In genomic region chr21:25572895-25573310, GRCh38 we compare ENCODE assay signal across 9 cellular contexts. TPM values are rescaled to one million over a fixed set of nuclear protein-coding genes. Genes with fewer than 3 reads are reported as not detected.
DNase-seq lines count a peak whose midpoint lies in the region; ATAC-seq and TF ChIP-seq lines count a peak whose summit lies in the region.
"Had no signal": no experiment of that assay in that cellular context is flagged by ENCODE, and none has a peak within 500 bp of the region (broad histone marks: within the 10 kb centered on the region; RNA-seq: fewer than 3 reads in every experiment).

No MANE protein-coding gene starts in this region.

- intact Hi-C loops in stomach (cut with DNase I; ENCODE audit: low total_unique reads): no loop called here

- no peaks in the 10 kb centered on the region for H3K27me3 ChIP-seq in CD8-positive, alpha-beta memory T cell (ENCODE audit: insufficient read depth, low read length, poor library complexity, severe bottlenecking)
- no peaks in the 10 kb centered on the region for H3K27me3 ChIP-seq in brain microvascular endothelial cell (replicated peaks)
- no peaks in the 10 kb centered on the region for H3K27me3 ChIP-seq in stomach

- WGBS in stomach, 5 donors: 59 to 71% (median 62%) methylated on average over 2 of the region's 2 CpGs

- H3K4me3 Mint-ChIP-seq in CD8-positive, alpha-beta memory T cell: peak overlapping the region; percentile 71 to 81 (median 80)
- H3K4me3 Mint-ChIP-seq: type B pancreatic cell had no signal

- TF ChIP-seq CTCF in brain microvascular endothelial cell (IDR thresholded peaks at IDR 0.05; ENCODE audit: low read depth, low read length, missing control alignments): no peak
- TF ChIP-seq CTCF in stomach (IDR thresholded peaks at IDR 0.05): no peak

- H3K36me3 ChIP-seq in CD8-positive, alpha-beta memory T cell (ENCODE audit: insufficient read depth, low read length): no peaks in the 10 kb centered on the region
- H3K36me3 ChIP-seq in brain microvascular endothelial cell (replicated peaks): no peaks in the 10 kb centered on the region
- H3K36me3 ChIP-seq in stomach: peaks cover 0 to 15% (median 7%) of the 10 kb centered on the region in 4 donors

- CTCF ChIA-PET in CD8-positive, alpha-beta memory T cell (lab: Charles Lee): interaction anchor here (1.2 to 1.5 kb wide), 4 partner anchors 9 to 35 kb away, joined by 4 to 5 read pairs (median 4); partner anchors contain the start of gene MRPL39

- H3K4me3 ChIP-seq in CD8-positive, alpha-beta memory T cell (ENCODE audit: low read length): peak overlapping the region; percentile 16
- H3K4me3 ChIP-seq in brain microvascular endothelial cell (ENCODE audit: low read depth, low read length): no peak overlapping the region
- no peak overlapping the region for H3K4me3 ChIP-seq in stomach

- H3K9me3 ChIP-seq in CD8-positive, alpha-beta memory T cell (ENCODE audit: low read length): no peaks in the 10 kb centered on the region
- no peaks in the 10 kb centered on the region for H3K9me3 ChIP-seq in stomach

- H3K27ac Mint-ChIP-seq in CD8-positive, alpha-beta memory T cell: peak overlapping the region; percentile 74 to 96 (median 87)
- H3K27ac Mint-ChIP-seq: type B pancreatic cell had no signal

- ATAC-seq in GM21381 (IDR thresholded peaks at IDR 0.05; ENCODE audit: unreplicated experiment) (peak; percentile 35), HG03558 (IDR thresholded peaks at IDR 0.05; ENCODE audit: extremely low read depth, unreplicated experiment) (peak; percentile 29)

- no peak for TF ChIP-seq EP300 in stomach (IDR thresholded peaks at IDR 0.05)

- peaks cover 21% of the 10 kb centered on the region for H3K4me1 ChIP-seq in CD8-positive, alpha-beta memory T cell (ENCODE audit: insufficient read depth, low read length)
- H3K4me1 ChIP-seq in stomach: peaks cover 0 to 14% (median 0%) of the 10 kb centered on the region in 4 donors

- peaks cover 3 to 12% (median 8%) of the 10 kb centered on the region in 3 donors for H3K36me3 Mint-ChIP-seq in CD8-positive, alpha-beta memory T cell

- H3K27me3 Mint-ChIP-seq in CD8-positive, alpha-beta memory T cell: no peaks in the 10 kb centered on the region
- H3K27me3 Mint-ChIP-seq: type B pancreatic cell had no signal

- H3K27ac ChIP-seq in CD8-positive, alpha-beta memory T cell (ENCODE audit: low read depth, low read length): no peak overlapping the region
- H3K27ac ChIP-seq in brain microvascular endothelial cell (peak overlapping the region; percentile 94), stomach (peak overlapping the region in 1 of 5 donors; percentile 55)

- H3K9me3 Mint-ChIP-seq in CD8-positive, alpha-beta memory T cell: no peaks in the 10 kb centered on the region
- H3K9me3 Mint-ChIP-seq: type B pancreatic cell had no signal

- H3K4me1 Mint-ChIP-seq in CD8-positive, alpha-beta memory T cell: peaks cover 51 to 92% (median 83%) of the 10 kb centered on the region in 3 donors

- POLR2A ChIA-PET in CD8-positive, alpha-beta memory T cell (lab: Charles Lee): interaction anchor here (0.5 to 1.5 kb wide), 2 partner anchors 8 to 15 kb away, joined by 3 to 6 read pairs; no protein-coding TSS in a partner anchor

- in situ Hi-C loops in brain microvascular endothelial cell (cut with HindIII; ENCODE audit: low pct_ligation_motif_present, low sequenced_read_pairs): no loop called here

- peak in 2 of 5 donors; percentile 29 to 44 for DNase-seq in CD8-positive, alpha-beta memory T cell
- DNase-seq in brain microvascular endothelial cell (no peak), NCI-H146 treated with DMSO at 0.1 percent for 48 hours (lab: John Stamatoyannopoulos, UW; ENCODE audit: unreplicated experiment) (no peak), KG1 (lab: John Stamatoyannopoulos, UW) (no peak), globus pallidus (ENCODE audit: low spot score) (no peak), stomach (no peak)

- no peak for TF ChIP-seq POLR2A in stomach (IDR thresholded peaks at IDR 0.05)

RNA-seq across cellular contexts. Expression of gene MRPL39, which starts 34.4 kb away (rescaled TPM):
- total RNA-seq in CD8-positive, alpha-beta memory T cell: 10 to 100 TPM; 81.1 to 85.5 TPM
- polyA plus RNA-seq in CD8-positive, alpha-beta memory T cell: 39.3 TPM
- total RNA-seq in stomach: 10 to 100 TPM in 2 of 5 donors, 1 to 10 TPM in 2, not detected in 1; 2.9 to 65.6 (median 20.2) TPM
- 10 to 100 TPM; 30.9 to 33.7 (median 31.5) TPM for polyA plus RNA-seq in stomach
